ENCODE assay signal across 1 cellular context in the genomic region with DNA sequence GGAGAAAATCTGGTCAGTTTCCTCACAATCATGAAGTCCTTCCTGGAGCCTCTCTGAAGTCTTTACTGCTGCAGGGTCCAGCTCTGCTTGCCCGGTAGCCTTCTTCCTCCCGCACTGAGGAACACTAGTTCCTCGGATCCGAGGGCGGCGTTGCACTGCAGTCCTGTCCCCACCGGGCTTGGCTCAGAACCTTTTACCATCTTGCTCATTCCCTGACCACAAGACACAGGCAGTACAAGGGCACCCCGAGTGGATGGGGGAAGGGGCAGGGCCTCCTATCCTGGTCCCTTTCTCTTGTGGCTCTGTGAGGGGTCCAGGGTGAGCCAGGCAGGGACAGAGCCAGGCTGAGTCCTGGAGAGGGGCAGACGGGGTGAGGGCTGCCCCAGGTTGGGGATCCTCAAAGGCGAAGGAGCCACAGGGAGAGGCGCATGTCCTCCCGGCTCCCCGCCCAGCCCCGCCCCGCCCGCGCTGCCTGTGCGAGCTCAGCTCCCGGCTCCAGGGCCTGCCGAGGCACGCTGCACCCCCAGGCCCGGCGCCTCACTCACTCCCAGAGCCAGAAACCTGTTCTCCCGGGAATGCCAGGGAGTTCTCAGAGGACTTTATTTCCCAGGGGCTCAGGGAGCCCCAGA.
TF ChIP-seq lines count a peak whose summit lies in the region.

No MANE protein-coding gene starts in this region.

TF ChIP-seq in GM23338, 12 proteins besides CTCF, POLR2A, EP300 and RAD21:
- TF ChIP-seq, protein P1, sequence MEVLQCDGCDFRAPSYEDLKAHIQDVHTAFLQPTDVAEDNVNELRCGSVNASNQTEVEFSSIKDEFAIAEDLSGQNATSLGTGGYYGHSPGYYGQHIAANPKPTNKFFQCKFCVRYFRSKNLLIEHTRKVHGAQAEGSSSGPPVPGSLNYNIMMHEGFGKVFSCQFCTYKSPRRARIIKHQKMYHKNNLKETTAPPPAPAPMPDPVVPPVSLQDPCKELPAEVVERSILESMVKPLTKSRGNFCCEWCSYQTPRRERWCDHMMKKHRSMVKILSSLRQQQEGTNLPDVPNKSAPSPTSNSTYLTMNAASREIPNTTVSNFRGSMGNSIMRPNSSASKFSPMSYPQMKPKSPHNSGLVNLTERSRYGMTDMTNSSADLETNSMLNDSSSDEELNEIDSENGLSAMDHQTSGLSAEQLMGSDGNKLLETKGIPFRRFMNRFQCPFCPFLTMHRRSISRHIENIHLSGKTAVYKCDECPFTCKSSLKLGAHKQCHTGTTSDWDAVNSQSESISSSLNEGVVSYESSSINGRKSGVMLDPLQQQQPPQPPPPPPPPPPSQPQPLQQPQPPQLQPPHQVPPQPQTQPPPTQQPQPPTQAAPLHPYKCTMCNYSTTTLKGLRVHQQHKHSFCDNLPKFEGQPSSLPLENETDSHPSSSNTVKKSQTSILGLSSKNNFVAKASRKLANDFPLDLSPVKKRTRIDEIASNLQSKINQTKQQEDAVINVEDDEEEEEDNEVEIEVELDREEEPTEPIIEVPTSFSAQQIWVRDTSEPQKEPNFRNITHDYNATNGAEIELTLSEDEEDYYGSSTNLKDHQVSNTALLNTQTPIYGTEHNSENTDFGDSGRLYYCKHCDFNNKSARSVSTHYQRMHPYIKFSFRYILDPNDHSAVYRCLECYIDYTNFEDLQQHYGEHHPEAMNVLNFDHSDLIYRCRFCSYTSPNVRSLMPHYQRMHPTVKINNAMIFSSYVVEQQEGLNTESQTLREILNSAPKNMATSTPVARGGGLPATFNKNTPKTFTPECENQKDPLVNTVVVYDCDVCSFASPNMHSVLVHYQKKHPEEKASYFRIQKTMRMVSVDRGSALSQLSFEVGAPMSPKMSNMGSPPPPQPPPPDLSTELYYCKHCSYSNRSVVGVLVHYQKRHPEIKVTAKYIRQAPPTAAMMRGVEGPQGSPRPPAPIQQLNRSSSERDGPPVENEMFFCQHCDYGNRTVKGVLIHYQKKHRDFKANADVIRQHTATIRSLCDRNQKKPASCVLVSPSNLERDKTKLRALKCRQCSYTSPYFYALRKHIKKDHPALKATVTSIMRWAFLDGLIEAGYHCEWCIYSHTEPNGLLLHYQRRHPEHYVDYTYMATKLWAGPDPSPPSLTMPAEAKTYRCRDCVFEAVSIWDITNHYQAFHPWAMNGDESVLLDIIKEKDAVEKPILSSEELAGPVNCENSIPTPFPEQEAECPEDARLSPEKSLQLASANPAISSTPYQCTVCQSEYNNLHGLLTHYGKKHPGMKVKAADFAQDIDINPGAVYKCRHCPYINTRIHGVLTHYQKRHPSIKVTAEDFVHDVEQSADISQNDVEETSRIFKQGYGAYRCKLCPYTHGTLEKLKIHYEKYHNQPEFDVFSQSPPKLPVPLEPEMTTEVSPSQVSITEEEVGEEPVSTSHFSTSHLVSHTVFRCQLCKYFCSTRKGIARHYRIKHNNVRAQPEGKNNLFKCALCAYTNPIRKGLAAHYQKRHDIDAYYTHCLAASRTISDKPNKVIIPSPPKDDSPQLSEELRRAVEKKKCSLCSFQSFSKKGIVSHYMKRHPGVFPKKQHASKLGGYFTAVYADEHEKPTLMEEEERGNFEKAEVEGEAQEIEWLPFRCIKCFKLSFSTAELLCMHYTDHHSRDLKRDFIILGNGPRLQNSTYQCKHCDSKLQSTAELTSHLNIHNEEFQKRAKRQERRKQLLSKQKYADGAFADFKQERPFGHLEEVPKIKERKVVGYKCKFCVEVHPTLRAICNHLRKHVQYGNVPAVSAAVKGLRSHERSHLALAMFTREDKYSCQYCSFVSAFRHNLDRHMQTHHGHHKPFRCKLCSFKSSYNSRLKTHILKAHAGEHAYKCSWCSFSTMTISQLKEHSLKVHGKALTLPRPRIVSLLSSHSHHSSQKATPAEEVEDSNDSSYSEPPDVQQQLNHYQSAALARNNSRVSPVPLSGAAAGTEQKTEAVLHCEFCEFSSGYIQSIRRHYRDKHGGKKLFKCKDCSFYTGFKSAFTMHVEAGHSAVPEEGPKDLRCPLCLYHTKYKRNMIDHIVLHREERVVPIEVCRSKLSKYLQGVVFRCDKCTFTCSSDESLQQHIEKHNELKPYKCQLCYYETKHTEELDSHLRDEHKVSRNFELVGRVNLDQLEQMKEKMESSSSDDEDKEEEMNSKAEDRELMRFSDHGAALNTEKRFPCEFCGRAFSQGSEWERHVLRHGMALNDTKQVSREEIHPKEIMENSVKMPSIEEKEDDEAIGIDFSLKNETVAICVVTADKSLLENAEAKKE (CRISPR knock-in tag; IDR thresholded peaks at IDR 0.05) = no peak
- no peak for TF ChIP-seq NANOG (IDR thresholded peaks at IDR 0.05; ENCODE audit: borderline replicate concordance)
- TF ChIP-seq JUNB (IDR thresholded peaks at IDR 0.05; ENCODE audit: unreplicated experiment) = no peak
